In genomic region chr2:19651466-19651865, GRCh38 we compare ENCODE assay signal across 18 cellular contexts.
"Had no signal": no experiment of that assay in that cellular context is flagged by ENCODE, and none has a peak within 500 bp of the region (broad histone marks: within the 10 kb centered on the region; RNA-seq: fewer than 3 reads in every experiment).

No MANE protein-coding gene starts in this region.

- H3K27ac ChIP-seq: ascending aorta, prostate gland, right lobe of liver, testis had no signal

- H3K4me1 ChIP-seq: ascending aorta, prostate gland, right lobe of liver, testis had no signal

- H3K27me3 ChIP-seq: ascending aorta, right lobe of liver, testis had no signal

- H3K36me3 ChIP-seq: ascending aorta, prostate gland, right lobe of liver had no signal

- H3K9me3 ChIP-seq: ascending aorta, mucosa of descending colon, prostate gland, right lobe of liver, testis had no signal

- H3K4me3 ChIP-seq: ascending aorta, mucosa of descending colon, prostate gland, right lobe of liver, testis had no signal

- H3K27me3 Mint-ChIP-seq: activated naive CD8-positive, alpha-beta T cell treated with anti-CD3 and anti-CD28 coated beads, Interleukin-2, amount 50 U/mL, for 24 hours had no signal

- H3K4me1 Mint-ChIP-seq: activated CD4-positive, alpha-beta memory T cell treated with anti-CD3 and anti-CD28 coated beads, Interleukin-2, amount 10 ng/mL, durations not matched to agents 7 days and 5 days; activated naive CD8-positive, alpha-beta T cell treated with anti-CD3 and anti-CD28 coated beads, Interleukin-2, amount 50 U/mL, for 24 hours had no signal

- H3K4me3 Mint-ChIP-seq: activated CD4-positive, alpha-beta memory T cell treated with anti-CD3 and anti-CD28 coated beads, Interleukin-2, amount 10 ng/mL, durations not matched to agents 7 days and 5 days; activated naive CD8-positive, alpha-beta T cell treated with anti-CD3 and anti-CD28 coated beads, Interleukin-2, amount 50 U/mL, for 24 hours; natural killer cell treated with Interleukin-12 subunit alpha and Interleukin-12 subunit beta and Interleukin-15 and Interleukin-18, amount 100 ng/mL, for 72 hours had no signal

- H3K36me3 Mint-ChIP-seq: natural killer cell treated with Interleukin-12 subunit alpha and Interleukin-12 subunit beta and Interleukin-15 and Interleukin-18, amount 100 ng/mL, for 72 hours had no signal

- H3K9me3 Mint-ChIP-seq: activated CD4-positive, alpha-beta memory T cell treated with anti-CD3 and anti-CD28 coated beads, Interleukin-2, amount 10 ng/mL, durations not matched to agents 7 days and 5 days; activated naive CD8-positive, alpha-beta T cell treated with anti-CD3 and anti-CD28 coated beads, Interleukin-2, amount 50 U/mL, for 24 hours had no signal

- H3K27ac Mint-ChIP-seq: activated CD4-positive, alpha-beta memory T cell treated with anti-CD3 and anti-CD28 coated beads, Interleukin-2, amount 10 ng/mL, durations not matched to agents 7 days and 5 days; activated naive CD8-positive, alpha-beta T cell treated with anti-CD3 and anti-CD28 coated beads, Interleukin-2, amount 50 U/mL, for 24 hours; natural killer cell treated with Interleukin-12 subunit alpha and Interleukin-12 subunit beta and Interleukin-15 and Interleukin-18, amount 100 ng/mL, for 72 hours had no signal

- DNase-seq: activated CD4-positive, alpha-beta memory T cell treated with anti-CD3 and anti-CD28 coated beads, Interleukin-2, amount 10 ng/mL, durations not matched to agents 7 days and 5 days; activated naive CD4-positive, alpha-beta T cell treated with Interleukin-2 at 50 U/mL for 16 hours; activated naive CD8-positive, alpha-beta T cell treated with anti-CD3 and anti-CD28 coated beads, Interleukin-2, amount 50 U/mL, for 24 hours; caudate nucleus; cortex of kidney; effector CD8-positive, alpha-beta T cell; glutamatergic neuron; mucosa of descending colon; nucleus accumbens; right lobe of liver; stimulated activated CD4-positive, alpha-beta T cell treated with anti-CD3 and anti-CD28 coated beads, Interleukin-2, amount 100 ng/mL, for 48 hours; stimulated activated CD8-positive, alpha-beta memory T cell treated with anti-CD3 and anti-CD28 coated beads, Interleukin-4, amount 100 ng/mL, for 48 hours; stimulated activated naive CD8-positive, alpha-beta T cell treated with anti-CD3 and anti-CD28 coated beads, Interleukin-15, Interleukin-2, amounts not matched to agents 100 U/mL and 50 U/mL, for 24 hours; T-helper 9 cell; testis had no signal
